In the genomic region with DNA sequence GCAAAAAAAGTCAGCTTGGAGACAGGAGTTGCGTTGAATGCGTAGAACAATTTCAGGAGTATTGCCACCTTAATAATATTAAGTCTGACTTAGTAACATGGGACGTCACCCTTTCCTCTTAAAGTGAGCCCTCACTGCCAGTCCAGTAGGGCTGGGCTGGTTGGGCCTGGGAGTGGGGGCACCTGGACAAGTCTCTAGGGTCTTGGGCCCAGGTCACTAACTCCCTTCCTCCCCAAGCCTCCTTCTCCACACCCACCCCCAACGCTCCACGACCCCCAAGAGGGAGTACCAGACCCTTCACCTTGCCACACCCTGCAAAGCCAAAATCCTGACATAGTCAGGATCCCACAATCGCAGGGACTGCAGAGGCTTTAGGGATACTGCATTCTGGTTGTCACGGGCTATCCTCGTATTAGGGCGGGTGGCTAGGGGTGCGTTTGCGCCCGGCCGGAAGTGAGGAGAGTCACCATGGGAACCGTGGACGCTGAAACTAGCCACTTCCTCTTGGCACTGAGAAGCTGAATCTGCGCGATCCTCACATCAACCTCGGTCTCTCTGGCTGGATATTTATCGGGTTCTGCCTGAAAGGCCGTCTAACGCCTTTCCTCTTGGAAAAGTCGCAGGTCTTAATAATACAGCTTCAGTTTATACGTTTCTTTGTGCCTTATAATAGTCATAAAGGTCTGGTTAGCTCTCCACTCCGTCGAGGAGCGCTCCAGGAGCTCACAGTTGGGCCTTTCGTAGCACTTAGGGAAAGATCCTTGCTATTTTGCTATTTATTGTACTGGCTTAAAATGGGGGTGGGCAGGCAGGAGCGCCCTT, we compare ENCODE assay signal across 9 cellular contexts. TPM values are rescaled to one million over a fixed set of nuclear protein-coding genes. Genes with fewer than 3 reads are reported as not detected.
DNase-seq lines count a peak whose midpoint lies in the region; ATAC-seq and TF ChIP-seq lines count a peak whose summit lies in the region.
"Had no signal": no experiment of that assay in that cellular context is flagged by ENCODE, and none has a peak within 500 bp of the region (broad histone marks: within the 10 kb centered on the region; RNA-seq: fewer than 3 reads in every experiment).

No MANE protein-coding gene starts in this region.

- H3K9me3 ChIP-seq in subcutaneous abdominal adipose tissue (ENCODE audit: control insufficient read depth in 5 of 5, low read length in 5 of 5) = no peaks in the 10 kb centered on the region

- no peaks in the 10 kb centered on the region for H3K9me3 Mint-ChIP-seq in activated T-helper 2 cell treated with anti-CD3 and anti-CD28 coated beads, Interferon-gamma antibody, Interleukin-2, Interleukin-4, amounts not matched to agents 10 μg/mL and 5 μg/mL and 100 μg/mL, durations not matched to agents 14 hours and 24 hours and 36 hours
- no peaks in the 10 kb centered on the region for H3K9me3 Mint-ChIP-seq in naive thymus-derived CD8-positive, alpha-beta T cell

- ATAC-seq in GM19035 (IDR thresholded peaks at IDR 0.05; ENCODE audit: unreplicated experiment) (peak; percentile 100), HG03196 (IDR thresholded peaks at IDR 0.05; ENCODE audit: unreplicated experiment) (peak; percentile 99)
- ATAC-seq in naive thymus-derived CD8-positive, alpha-beta T cell = peak; percentile 96 to 97
- ATAC-seq: HCT116 had no signal

- DNase-seq in Ammon's horn (ENCODE audit: low spot score) (peak; percentile 85), NOMO-1 (lab: John Stamatoyannopoulos, UW; ENCODE audit: unreplicated experiment in 2 of 2) (peak; percentile 82 to 87), fibroblast of the aortic adventitia (ENCODE audit: low read depth) (peak; percentile 73)
- DNase-seq in activated T-helper 2 cell treated with anti-CD3 and anti-CD28 coated beads, Interferon-gamma antibody, Interleukin-2, Interleukin-4, amounts not matched to agents 10 μg/mL and 5 μg/mL and 100 μg/mL, durations not matched to agents 14 hours and 24 hours and 36 hours (ENCODE audit: low spot score) = peak; percentile 72
- DNase-seq in naive thymus-derived CD8-positive, alpha-beta T cell = peak in 9 of 10 donors; percentile 41 to 85 (median 69)

- peak overlapping the region; percentile 65 for H3K4me3 ChIP-seq in fibroblast of the aortic adventitia (ENCODE audit: low read depth, low read length)
- peak overlapping the region; percentile 56 to 87 (median 76) for H3K4me3 ChIP-seq in subcutaneous abdominal adipose tissue (ENCODE audit: low read depth in 1 of 5, low read length in 5 of 5)

- intact Hi-C loops in activated T-helper 2 cell treated with anti-CD3 and anti-CD28 coated beads, Interferon-gamma antibody, Interleukin-2, Interleukin-4, amounts not matched to agents 10 μg/mL and 5 μg/mL and 100 μg/mL, durations not matched to agents 14 hours and 24 hours and 36 hours (cut with micrococcal nuclease) = loop anchor here (1.0 kb wide), 3 partner anchors 9 to 17 kb away; a partner anchor contains a TSS

- H3K36me3 Mint-ChIP-seq in activated T-helper 2 cell treated with anti-CD3 and anti-CD28 coated beads, Interferon-gamma antibody, Interleukin-2, Interleukin-4, amounts not matched to agents 10 μg/mL and 5 μg/mL and 100 μg/mL, durations not matched to agents 14 hours and 24 hours and 36 hours (ENCODE audit: low read depth) = no peaks in the 10 kb centered on the region
- H3K36me3 Mint-ChIP-seq in naive thymus-derived CD8-positive, alpha-beta T cell = no peaks in the 10 kb centered on the region

- H3K27me3 Mint-ChIP-seq in activated T-helper 2 cell treated with anti-CD3 and anti-CD28 coated beads, Interferon-gamma antibody, Interleukin-2, Interleukin-4, amounts not matched to agents 10 μg/mL and 5 μg/mL and 100 μg/mL, durations not matched to agents 14 hours and 24 hours and 36 hours (ENCODE audit: low read depth) = peaks cover 31% of the 10 kb centered on the region
- peaks cover 1 to 22% (median 15%) of the 10 kb centered on the region in 5 donors for H3K27me3 Mint-ChIP-seq in naive thymus-derived CD8-positive, alpha-beta T cell

- peak overlapping the region; percentile 62 for H3K4me3 Mint-ChIP-seq in activated T-helper 2 cell treated with anti-CD3 and anti-CD28 coated beads, Interferon-gamma antibody, Interleukin-2, Interleukin-4, amounts not matched to agents 10 μg/mL and 5 μg/mL and 100 μg/mL, durations not matched to agents 14 hours and 24 hours and 36 hours (ENCODE audit: low read depth)
- peak overlapping the region; percentile 75 to 87 (median 83) for H3K4me3 Mint-ChIP-seq in naive thymus-derived CD8-positive, alpha-beta T cell

- POLR2A ChIA-PET in naive thymus-derived CD8-positive, alpha-beta T cell (lab: Charles Lee) = interaction anchor here (0.7 to 2.2 kb wide), 3 partner anchors 8 to 16 kb away, joined by 3 to 13 read pairs (median 6); a partner anchor contains a TSS

- H3K4me1 Mint-ChIP-seq in activated T-helper 2 cell treated with anti-CD3 and anti-CD28 coated beads, Interferon-gamma antibody, Interleukin-2, Interleukin-4, amounts not matched to agents 10 μg/mL and 5 μg/mL and 100 μg/mL, durations not matched to agents 14 hours and 24 hours and 36 hours (ENCODE audit: low read depth) = peaks cover 12% of the 10 kb centered on the region
- H3K4me1 Mint-ChIP-seq in naive thymus-derived CD8-positive, alpha-beta T cell = peaks cover 3 to 17% (median 12%) of the 10 kb centered on the region in 4 donors

- H3K9ac ChIP-seq in subcutaneous abdominal adipose tissue (ENCODE audit: low read length in 5 of 5) = peak overlapping the region in 2 of 5 donors; percentile 40 to 53

- TF ChIP-seq CTCF in fibroblast of the aortic adventitia (IDR thresholded peaks at IDR 0.05; ENCODE audit: insufficient read depth, low read length) = no peak

- H3K27ac ChIP-seq in subcutaneous abdominal adipose tissue (ENCODE audit: low read depth, low read length) = no peak overlapping the region

- peaks cover 0 to 13% (median 13%) of the 10 kb centered on the region in 5 donors for H3K4me1 ChIP-seq in subcutaneous abdominal adipose tissue (ENCODE audit: control insufficient read depth in 5 of 5, insufficient read depth in 5 of 5, low read length in 5 of 5)

- H3K27me3 ChIP-seq in subcutaneous abdominal adipose tissue (ENCODE audit: control insufficient read depth in 5 of 5, insufficient read depth in 4 of 5, low read length in 5 of 5) = peaks cover under 1 to 12% (median 5%) of the 10 kb centered on the region in 5 donors

- no peaks in the 10 kb centered on the region for H3K36me3 ChIP-seq in subcutaneous abdominal adipose tissue (ENCODE audit: control insufficient read depth in 5 of 5, insufficient read depth in 5 of 5, low read length in 5 of 5)

- H3K27ac Mint-ChIP-seq in activated T-helper 2 cell treated with anti-CD3 and anti-CD28 coated beads, Interferon-gamma antibody, Interleukin-2, Interleukin-4, amounts not matched to agents 10 μg/mL and 5 μg/mL and 100 μg/mL, durations not matched to agents 14 hours and 24 hours and 36 hours = no peak overlapping the region
- peak overlapping the region in 6 of 10 donors; percentile 25 to 79 (median 51) for H3K27ac Mint-ChIP-seq in naive thymus-derived CD8-positive, alpha-beta T cell

RNA-seq across cellular contexts. Expression of a gene that starts 10.3 kb away (rescaled TPM):
- 94.9 and 101 TPM in 2 replicates for total RNA-seq in activated T-helper 2 cell treated with anti-CD3 and anti-CD28 coated beads, Interferon-gamma antibody, Interleukin-2, Interleukin-4, amounts not matched to agents 10 μg/mL and 5 μg/mL and 100 μg/mL, durations not matched to agents 14 hours and 24 hours and 36 hours
- 44.6 and 68.4 TPM in 2 replicates for total RNA-seq in fibroblast of the aortic adventitia (ENCODE audit: low replicate concordance)
- total RNA-seq in naive thymus-derived CD8-positive, alpha-beta T cell = 100 to 1,000 TPM; 159 to 171 TPM
- polyA plus RNA-seq in naive thymus-derived CD8-positive, alpha-beta T cell = 10 to 100 TPM; 52.2 to 84.7 (median 59.8) TPM

RNA-seq across cellular contexts. Expression of a gene that starts 16.5 kb away (rescaled TPM):
- 78.4 and 79.7 TPM in 2 replicates for total RNA-seq in activated T-helper 2 cell treated with anti-CD3 and anti-CD28 coated beads, Interferon-gamma antibody, Interleukin-2, Interleukin-4, amounts not matched to agents 10 μg/mL and 5 μg/mL and 100 μg/mL, durations not matched to agents 14 hours and 24 hours and 36 hours
- 42.7 and 50.3 TPM in 2 replicates for total RNA-seq in fibroblast of the aortic adventitia (ENCODE audit: low replicate concordance)
- total RNA-seq in naive thymus-derived CD8-positive, alpha-beta T cell = 100 to 1,000 TPM; 121 to 123 TPM
- polyA plus RNA-seq in naive thymus-derived CD8-positive, alpha-beta T cell = 10 to 100 TPM; 22.5 to 39.9 (median 25.2) TPM

RNA-seq across cellular contexts. Expression of a gene that starts 31.5 kb away (rescaled TPM):
- total RNA-seq in activated T-helper 2 cell treated with anti-CD3 and anti-CD28 coated beads, Interferon-gamma antibody, Interleukin-2, Interleukin-4, amounts not matched to agents 10 μg/mL and 5 μg/mL and 100 μg/mL, durations not matched to agents 14 hours and 24 hours and 36 hours = 0.25 and 0.51 TPM in 2 replicates
- total RNA-seq in fibroblast of the aortic adventitia (ENCODE audit: low replicate concordance) = 0.27 and 0.57 TPM in 2 replicates
- 1 to 10 TPM; 1.2 TPM for total RNA-seq in naive thymus-derived CD8-positive, alpha-beta T cell
- under 1 TPM in 2 of 3 donors, not detected in 1; 0.31 to 0.57 TPM for polyA plus RNA-seq in naive thymus-derived CD8-positive, alpha-beta T cell
